ENCODE assay signal across 20 cellular contexts in genomic region chr5:29161897-29162296, GRCh38.
"Had no signal": no experiment of that assay in that cellular context is flagged by ENCODE, and none has a peak within 500 bp of the region (broad histone marks: within the 10 kb centered on the region; RNA-seq: fewer than 3 reads in every experiment).

No MANE protein-coding gene starts in this region.

- ATAC-seq: activated CD4-positive, CD25-positive, alpha-beta regulatory T cell treated with anti-CD3 and anti-CD28 coated beads, Interleukin-2, amount 50 U/mL, for 24 hours; activated naive CD8-positive, alpha-beta T cell treated with anti-CD3 and anti-CD28 coated beads, Interleukin-2, amount 50 U/mL, for 24 hours; naive thymus-derived CD8-positive, alpha-beta T cell; stimulated activated naive CD8-positive, alpha-beta T cell treated with anti-CD3 and anti-CD28 coated beads, Interleukin-15, Interleukin-2, amounts not matched to agents 100 U/mL and 50 U/mL, for 24 hours had no signal

- H3K4me2 ChIP-seq: hepatocyte had no signal

- H3K79me2 ChIP-seq: hepatocyte had no signal

- H2AFZ ChIP-seq: hepatocyte had no signal

- H3K27ac ChIP-seq: hepatocyte, right atrium auricular region, tibial artery, uterus had no signal

- H3K27me3 ChIP-seq: hepatocyte, right atrium auricular region, tibial artery, uterus had no signal

- H3K9me3 ChIP-seq: right atrium auricular region, tibial artery, uterus had no signal

- DNase-seq: activated CD4-positive, alpha-beta T cell treated with anti-CD3 and anti-CD28 coated beads, Interleukin-2, amount 10 ng/mL, durations not matched to agents 7 days and 5 days; activated CD8-positive, alpha-beta memory T cell treated with anti-CD3 and anti-CD28 coated beads, Interleukin-2, amount 50 U/mL, for 48 hours; activated effector memory CD4-positive, alpha-beta T cell treated with Interleukin-2 at 50 U/mL for 16 hours; activated naive CD4-positive, alpha-beta T cell treated with anti-CD3 and anti-CD28 coated beads, Interleukin-2, amount 10 ng/mL, durations not matched to agents 7 days and 5 days; activated naive CD8-positive, alpha-beta T cell treated with anti-CD3 and anti-CD28 coated beads, Interleukin-2, amount 50 U/mL, for 24 hours; activated T-cell treated with anti-CD3 and anti-CD28 coated beads, Interleukin-2, amount 50 U/mL, for 48 hours; anterior cingulate cortex; caudate nucleus; mesendoderm; naive thymus-derived CD8-positive, alpha-beta T cell; nucleus accumbens; posterior cingulate gyrus; stimulated activated naive CD8-positive, alpha-beta T cell treated with anti-CD3 and anti-CD28 coated beads, Interleukin-15, Interleukin-2, amounts not matched to agents 100 U/mL and 50 U/mL, for 24 hours; substantia nigra; T1000; tibial artery; uterus had no signal

- H3K4me3 ChIP-seq: hepatocyte, right atrium auricular region, tibial artery, uterus had no signal

- H3K36me3 ChIP-seq: right atrium auricular region, tibial artery, uterus had no signal

- H3K4me1 ChIP-seq: right atrium auricular region, tibial artery, uterus had no signal
